7 cellular contexts compared by ENCODE assay signal in the genomic region with DNA sequence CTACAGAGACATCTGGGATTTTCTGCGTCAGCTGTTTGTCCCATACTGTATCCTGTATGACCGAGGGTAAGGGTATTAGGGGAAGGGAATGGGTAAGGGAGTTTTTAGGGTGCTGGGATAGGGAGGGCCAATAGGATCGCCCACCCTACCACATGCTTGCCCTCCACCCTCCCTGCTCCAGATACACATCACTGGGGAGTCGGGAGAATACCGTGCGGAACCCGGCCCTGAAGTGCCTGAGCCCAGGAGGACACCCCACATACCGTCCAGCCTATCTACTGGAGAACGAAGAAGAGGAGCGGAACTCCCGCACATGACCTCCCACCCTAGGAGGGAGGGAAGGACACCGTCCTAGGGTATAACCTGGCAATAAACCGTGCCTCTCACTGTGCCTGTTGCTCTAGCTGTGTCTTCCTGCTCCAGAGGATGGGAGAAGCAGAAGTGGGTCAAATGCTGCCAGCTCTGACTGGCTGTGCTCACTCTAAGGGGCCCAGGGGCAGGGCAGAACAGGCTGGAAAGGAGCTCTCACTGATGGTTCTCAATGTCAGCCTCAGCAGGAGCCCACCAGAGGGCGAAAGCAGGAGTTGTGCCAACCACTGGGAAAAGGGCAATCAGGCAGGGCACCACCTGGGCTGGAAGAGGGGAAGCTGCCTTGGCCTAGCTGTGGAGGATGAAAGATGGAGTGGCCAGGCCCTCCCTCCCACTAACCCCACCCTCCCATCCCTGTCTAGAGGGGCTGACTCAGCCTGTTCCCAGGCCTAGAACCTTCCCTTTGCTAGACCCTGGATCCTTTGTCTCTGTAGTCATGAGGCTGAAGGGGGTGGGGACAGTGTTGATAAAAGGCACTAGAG. TPM values are rescaled to one million over a fixed set of nuclear protein-coding genes. Genes with fewer than 3 reads are reported as not detected.
A peak's percentile ranks its signal among the peaks of the same experiment; 100 is the strongest.
DNase-seq lines count a peak whose midpoint lies in the region; ATAC-seq and TF ChIP-seq lines count a peak whose summit lies in the region.
"Had no signal": no experiment of that assay in that cellular context is flagged by ENCODE, and none has a peak within 500 bp of the region (broad histone marks: within the 10 kb centered on the region; RNA-seq: fewer than 3 reads in every experiment).

No MANE protein-coding gene starts in this region.

- POLR2A ChIA-PET in PC-3 (lab: Charles Lee; ENCODE audit: unreplicated experiment) = interaction anchor here (1.3 kb wide), 1 partner anchor 9 kb away, joined by 4 read pairs; the partner anchor contains the start of gene FLAD1

- H3K36me3 ChIP-seq in PC-3 (ENCODE audit: low read depth, low read length) = peaks cover 26% of the 10 kb centered on the region
- peaks cover 32% of the 10 kb centered on the region for H3K36me3 ChIP-seq in effector memory CD4-positive, alpha-beta T cell (ENCODE audit: control insufficient read depth, insufficient read depth, low read length)

- intact Hi-C loops in PC-3 (cut with micrococcal nuclease) (no loop called here), left colon (cut with DNase I, micrococcal nuclease) (no loop called here)

- H3K9me3 ChIP-seq in PC-3 (ENCODE audit: low read length) = no peaks in the 10 kb centered on the region
- no peaks in the 10 kb centered on the region for H3K9me3 ChIP-seq in effector memory CD4-positive, alpha-beta T cell (ENCODE audit: control insufficient read depth, low read length)

- no peak overlapping the region for H3K4me3 ChIP-seq in PC-3 (ENCODE audit: low read length)
- H3K4me3 ChIP-seq in effector memory CD4-positive, alpha-beta T cell (ENCODE audit: insufficient read depth, low read depth, low read length, poor library complexity, severe bottlenecking) = no peak overlapping the region

- no TSS peak for BruUV-seq in PC-3 (replicated peaks; lab: Mats Ljungman, UMichigan)

- H3K27ac ChIP-seq in PC-3 (ENCODE audit: low read length) = no peak overlapping the region
- no peak overlapping the region for H3K27ac ChIP-seq in effector memory CD4-positive, alpha-beta T cell (ENCODE audit: insufficient read depth, low read length, poor library complexity, severe bottlenecking)

- H3F3A ChIP-seq in PC-3 (ENCODE audit: low read length, unreplicated experiment) = no peaks in the 10 kb centered on the region

- peaks cover 12% of the 10 kb centered on the region for H3K79me2 ChIP-seq in PC-3 (ENCODE audit: low read length)

- no peak overlapping the region for H3K4me2 ChIP-seq in PC-3 (ENCODE audit: low read length)

- ATAC-seq in PC-3 = peak; percentile 40
- peak; percentile 18 for ATAC-seq in left colon
- no peak for ATAC-seq in GM18868 (IDR thresholded peaks at IDR 0.05; ENCODE audit: unreplicated experiment)

- H3K27me3 ChIP-seq in PC-3 (ENCODE audit: low read length) = no peaks in the 10 kb centered on the region
- no peaks in the 10 kb centered on the region for H3K27me3 ChIP-seq in effector memory CD4-positive, alpha-beta T cell (replicated peaks; ENCODE audit: control insufficient read depth, insufficient read depth, low read length, poor library complexity, severe bottlenecking)

- CTCF ChIA-PET in PC-3 (lab: Charles Lee) = interaction anchor here (0.8 to 1.1 kb wide), 3 partner anchors 9 to 37 kb away, joined by 6 to 7 read pairs (median 6); partner anchors contain the start of genes PBXIP1 and PYGO2

- in situ Hi-C loops in GM13977 (cut with MboI; ENCODE audit: low pct_unique_long_range_greater_than_20kb, low sequenced_read_pairs, unreplicated experiment) = no loop called here

- no peak for DNase-seq in GM13977 (ENCODE audit: low spot score)
- peak; percentile 46 for DNase-seq in PC-3
- no peak for DNase-seq in left colon
- no peak for DNase-seq in stimulated activated naive CD4-positive, alpha-beta T cell treated with Interleukin-2 at 50 U/mL for 16 hours (lab: John Stamatoyannopoulos, UW)
- DNase-seq in effector memory CD4-positive, alpha-beta T cell = no peak
- DNase-seq: stimulated activated CD4-positive, alpha-beta T cell treated with anti-CD3 and anti-CD28 coated beads, Interleukin-12 subunit alpha, Interleukin-12 subunit beta, amount 100 ng/mL, for 4 hours had no signal

- peaks cover 15% of the 10 kb centered on the region; the same call in 1 of the 2 replicates for H4K20me1 ChIP-seq in PC-3 (ENCODE audit: low read length)

- no peak overlapping the region for H2AFZ ChIP-seq in PC-3 (ENCODE audit: low read length)

- TF ChIP-seq CTCF in GM13977 (IDR thresholded peaks at IDR 0.05; ENCODE audit: extremely low read depth, insufficient read depth, missing control alignments) (peak; percentile 12), PC-3 (conservative IDR thresholded peaks at IDR 0.05; ENCODE audit: low read depth, low read length) (peak; percentile 47)

- H3K4me1 ChIP-seq in PC-3 (ENCODE audit: insufficient read depth, low read length) = no peaks in the 10 kb centered on the region
- peaks cover 2% of the 10 kb centered on the region for H3K4me1 ChIP-seq in effector memory CD4-positive, alpha-beta T cell (ENCODE audit: control insufficient read depth, insufficient read depth, low read length, poor library complexity, severe bottlenecking)

- H3K9me2 ChIP-seq in PC-3 (replicated peaks; ENCODE audit: low read length) = no peaks in the 10 kb centered on the region

- H3K9ac ChIP-seq in PC-3 (ENCODE audit: low read length) = no peak overlapping the region

RNA-seq across cellular contexts. Expression of gene LENEP, which starts 0.4 kb away (rescaled TPM):
- total RNA-seq in PC-3 (2014; rRNA removed) = not detected in 2 replicates
- total RNA-seq in left colon = under 1 TPM in 1 of 2 donors, not detected in 1; 0.52 TPM

RNA-seq across cellular contexts. Expression of gene ZBTB7B, which starts 9.7 kb away (rescaled TPM):
- 39.7 and 59.1 TPM in 2 replicates for total RNA-seq in PC-3 (2014; rRNA removed)
- total RNA-seq in left colon = 100 to 1,000 TPM; 248 to 326 TPM

RNA-seq across cellular contexts. Expression of gene FLAD1, which starts 9.8 kb away (rescaled TPM):
- total RNA-seq in PC-3 (2014; rRNA removed) (58.5 and 84.0 TPM in 2 replicates), left colon (10 to 100 TPM; 32.8 to 43.7 TPM)

RNA-seq across cellular contexts. Expression of gene CKS1B, which starts 18.5 kb away (rescaled TPM):
- total RNA-seq in PC-3 (2014; rRNA removed) = 330 and 390 TPM in 2 replicates
- 10 to 100 TPM; 22.8 to 35.7 TPM for total RNA-seq in left colon

RNA-seq across cellular contexts. Expression of gene SHC1, which starts 22.4 kb away (rescaled TPM):
- total RNA-seq in PC-3 (2014; rRNA removed) = 106 and 107 TPM in 2 replicates
- 100 to 1,000 TPM in 1 of 2 donors, 10 to 100 TPM in 1; 95.3 to 108 TPM for total RNA-seq in left colon
